1 cellular context compared by ENCODE assay signal in genomic region chr14:103820908-103821307, GRCh38.
TF ChIP-seq lines count a peak whose summit lies in the region.

No MANE protein-coding gene starts in this region.

TF ChIP-seq in endothelial cell of umbilical vein, 7 proteins besides CTCF, POLR2A, EP300 and RAD21 (continued from another document):
- no peak for TF ChIP-seq JUN (IDR thresholded peaks at IDR 0.05; ENCODE audit: borderline replicate concordance, insufficient read depth, insufficient read length, low read depth)
- TF ChIP-seq MAX (IDR thresholded peaks at IDR 0.05; ENCODE audit: insufficient read depth, insufficient read length), result no peak
- TF ChIP-seq POLR2AphosphoS5 (IDR thresholded peaks at IDR 0.05; ENCODE audit: insufficient read depth, low read depth, low read length), result no peak
- TF ChIP-seq FOS (IDR thresholded peaks at IDR 0.05; ENCODE audit: borderline replicate concordance, insufficient read depth, low read length), result no peak
- TF ChIP-seq MYC (IDR thresholded peaks at IDR 0.05; ENCODE audit: low read depth, low read length), result no peak
- no peak for TF ChIP-seq GATA2 (IDR thresholded peaks at IDR 0.05; ENCODE audit: insufficient read depth, insufficient read length, low read depth, low read length)
TF ChIP-seq in endothelial cell of umbilical vein: peak in this region for 0.
